Comparison of ENCODE assay signal across 25 cellular contexts in genomic region chr3:160691151-160691550, GRCh38. TPM values are rescaled to one million over a fixed set of nuclear protein-coding genes. Genes with fewer than 3 reads are reported as not detected.
A peak's percentile ranks its signal among the peaks of the same experiment; 100 is the strongest.
DNase-seq lines count a peak whose midpoint lies in the region; ATAC-seq, FAIRE-seq and TF ChIP-seq lines count a peak whose summit lies in the region.
"Had no signal": no experiment of that assay in that cellular context is flagged by ENCODE, and none has a peak within 500 bp of the region (broad histone marks: within the 10 kb centered on the region; RNA-seq: fewer than 3 reads in every experiment).

No MANE protein-coding gene starts in this region.

- H3K27me3 Mint-ChIP-seq in naive thymus-derived CD8-positive, alpha-beta T cell = no peaks in the 10 kb centered on the region
- H3K27me3 Mint-ChIP-seq: B cell; CD4-positive, alpha-beta T cell had no signal

- TF ChIP-seq POLR2A in GM12891 (IDR thresholded peaks at IDR 0.05; ENCODE audit: low read depth, low read length) = no peak

- peak overlapping the region; percentile 40; the same call in 1 of the 2 replicates for H3K27ac ChIP-seq in Panc1 (ENCODE audit: low read length)
- H3K27ac ChIP-seq: 22Rv1; A549; BLaER1 treated with 17β-estradiol and CSF1 and Interleukin-3, amounts not matched to agents 10 nM and 100 nM; C4-2B had no signal

- H3K9me3 ChIP-seq in Panc1 (ENCODE audit: control insufficient read depth, insufficient read depth, low read depth, low read length) = no peaks in the 10 kb centered on the region
- H3K9me3 ChIP-seq: A549; BLaER1 treated with 17β-estradiol and CSF1 and Interleukin-3, amounts not matched to agents 10 nM and 100 nM had no signal

- H3K4me1 Mint-ChIP-seq in naive thymus-derived CD8-positive, alpha-beta T cell = peaks cover 0 to 8% (median 4%) of the 10 kb centered on the region in 4 donors
- H3K4me1 Mint-ChIP-seq: B cell had no signal

- peaks cover 9% of the 10 kb centered on the region; the same call in 1 of the 2 replicates for H3K4me1 ChIP-seq in Panc1 (ENCODE audit: control insufficient read depth, insufficient read depth, low read length)
- H3K4me1 ChIP-seq: A549; BLaER1 treated with 17β-estradiol and CSF1 and Interleukin-3, amounts not matched to agents 10 nM and 100 nM had no signal

- FAIRE-seq in GM12891 (lab: Jason Lieb, UNC) = peak; percentile 9
- FAIRE-seq: A549, GM19239 had no signal

- no peak for ATAC-seq in Panc1
- no peak for ATAC-seq in naive thymus-derived CD8-positive, alpha-beta T cell
- ATAC-seq: A549; CD8-positive, alpha-beta T cell; GM12878 had no signal

- intact Hi-C loops in Panc1 (cut with micrococcal nuclease; ENCODE audit: unreplicated experiment) = no loop called here

- no peak for TF ChIP-seq CTCF in Panc1 (IDR thresholded peaks at IDR 0.05)
- TF ChIP-seq CTCF in epithelial cell of esophagus (IDR thresholded peaks at IDR 0.05; ENCODE audit: insufficient read depth, low read depth, low read length, missing control alignments) = no peak

- H3K36me3 Mint-ChIP-seq in naive thymus-derived CD8-positive, alpha-beta T cell = no peaks in the 10 kb centered on the region
- H3K36me3 Mint-ChIP-seq: CD8-positive, alpha-beta T cell had no signal

- H3K36me3 ChIP-seq in Panc1 (ENCODE audit: control insufficient read depth, insufficient read depth, low read length) = no peaks in the 10 kb centered on the region
- H3K36me3 ChIP-seq: BLaER1 treated with 17β-estradiol and CSF1 and Interleukin-3, amounts not matched to agents 10 nM and 100 nM had no signal

- H3K27me3 ChIP-seq in Panc1 (ENCODE audit: control insufficient read depth, insufficient read depth, low read length) = no peaks in the 10 kb centered on the region
- H3K27me3 ChIP-seq: BLaER1 treated with 17β-estradiol and CSF1 and Interleukin-3, amounts not matched to agents 10 nM and 100 nM had no signal

- no peak overlapping the region for H3K27ac Mint-ChIP-seq in naive thymus-derived CD8-positive, alpha-beta T cell
- H3K27ac Mint-ChIP-seq: B cell; CD4-positive, alpha-beta T cell; CD8-positive, alpha-beta T cell had no signal

- BruUV-seq in Panc1 (replicated peaks; lab: Mats Ljungman, UMichigan) = no TSS peak

- DNase-seq in GM12891 (ENCODE audit: insufficient read length, low spot score) (no peak), Panc1 (ENCODE audit: low read depth, low spot score) (no peak), epithelial cell of esophagus (ENCODE audit: low read depth) (peak; percentile 10), HuH-7.5 (ENCODE audit: low spot score) (no peak), COR-L47 (lab: John Stamatoyannopoulos, UW) (no peak)
- no peak for DNase-seq in naive thymus-derived CD8-positive, alpha-beta T cell
- DNase-seq: AML-193; CD4-positive, alpha-beta T cell; CD8-positive, alpha-beta T cell; DMS 273 treated with DMSO at 0.1 percent for 48 hours; DMS153; DMS53; DMS79; DND-41; EL; GDM1 had no signal

- POLR2A ChIA-PET in Panc1 (lab: Charles Lee) = no interaction called here
- POLR2A ChIA-PET in naive thymus-derived CD8-positive, alpha-beta T cell (lab: Charles Lee) = no interaction called here

- H3K9me3 Mint-ChIP-seq in naive thymus-derived CD8-positive, alpha-beta T cell = no peaks in the 10 kb centered on the region
- H3K9me3 Mint-ChIP-seq: CD4-positive, alpha-beta T cell; CD8-positive, alpha-beta T cell had no signal

- H3K4me3 ChIP-seq in Panc1 (ENCODE audit: low read depth in 2 of 2, low read length in 2 of 2) = no peak overlapping the region
- H3K4me3 ChIP-seq in epithelial cell of esophagus (ENCODE audit: low read length) = no peak overlapping the region
- H3K4me3 ChIP-seq: A549; BLaER1 treated with 17β-estradiol and CSF1 and Interleukin-3, amounts not matched to agents 10 nM and 100 nM; GM12878 had no signal

- H3K4me3 Mint-ChIP-seq in naive thymus-derived CD8-positive, alpha-beta T cell = no peak overlapping the region
- H3K4me3 Mint-ChIP-seq: B cell; CD4-positive, alpha-beta T cell; CD8-positive, alpha-beta T cell had no signal

- in situ Hi-C loops in Panc1 (cut with HindIII; ENCODE audit: low pct_unique_long_range_greater_than_20kb, low sequenced_read_pairs) = no loop called here

- CTCF ChIA-PET in Panc1 (lab: Charles Lee) = interaction anchor here (0.6 to 0.9 kb wide), 2 partner anchors 246 to 719 kb away, joined by 3 read pairs; no protein-coding TSS in a partner anchor

TF ChIP-seq in GM12891, 5 proteins besides CTCF, POLR2A, EP300 and RAD21:
- TF ChIP-seq POU2F2 (IDR thresholded peaks at IDR 0.05; ENCODE audit: low read depth, low read length) (no peak), POLR2AphosphoS5 (IDR thresholded peaks at IDR 0.05; ENCODE audit: low read depth, low read length) (no peak), SPI1 (IDR thresholded peaks at IDR 0.05; ENCODE audit: low read depth, low read length) (no peak)

RNA-seq across cellular contexts. Expression of gene ARL14, which starts 14.2 kb away (rescaled TPM):
- polyA plus RNA-seq in GM12891 (2012; ENCODE audit: low read depth, missing spikeins) = not detected
- total RNA-seq in Panc1 (2021; ENCODE audit: unreplicated experiment) = 2.5 TPM
- polyA plus RNA-seq in Panc1 (2012; ENCODE audit: insufficient read length) = 1.2 TPM
- not detected for total RNA-seq in naive thymus-derived CD8-positive, alpha-beta T cell
- not detected for polyA plus RNA-seq in naive thymus-derived CD8-positive, alpha-beta T cell
- total RNA-seq: CD4-positive, alpha-beta T cell; CD8-positive, alpha-beta T cell; G401; GM12878 had no signal
- polyA plus RNA-seq: BJ had no signal
